Comparison of ENCODE assay signal across 1 cellular context in genomic region chr20:61671559-61671958, GRCh38.
TF ChIP-seq lines count a peak whose summit lies in the region.

No MANE protein-coding gene starts in this region.

TF ChIP-seq in HepG2, 621 proteins besides CTCF, POLR2A, EP300 and RAD21 (continued from another document):
- TF ChIP-seq ATF2 (CRISPR knock-in tag; IDR thresholded peaks at IDR 0.05) (no peak), KAT2B (IDR thresholded peaks at IDR 0.05; ENCODE audit: borderline replicate concordance, low read depth, low read length) (no peak), E2F5 (CRISPR knock-in tag; conservative IDR thresholded peaks at IDR 0.05) (no peak), U2AF2 (IDR thresholded peaks at IDR 0.05; ENCODE audit: low read depth, low read length) (no peak), POLR2AphosphoS5 (IDR thresholded peaks at IDR 0.05; ENCODE audit: low read depth, low read length) (no peak), ARNT2 (CRISPR knock-in tag; IDR thresholded peaks at IDR 0.05; ENCODE audit: low read depth) (no peak), TRIM22 (IDR thresholded peaks at IDR 0.05) (peak; percentile 41; the same call in 1 of the 2 replicates), ZNF790 (CRISPR knock-in tag; IDR thresholded peaks at IDR 0.05; ENCODE audit: borderline replicate concordance) (no peak), GRHL1 (CRISPR knock-in tag; conservative IDR thresholded peaks at IDR 0.05) (no peak), CSRNP2 (CRISPR knock-in tag; conservative IDR thresholded peaks at IDR 0.05; ENCODE audit: low read depth) (no peak), ZBTB25 (CRISPR knock-in tag; IDR thresholded peaks at IDR 0.05) (no peak), MTERF4 (CRISPR knock-in tag; IDR thresholded peaks at IDR 0.05) (no peak), MTA1 (CRISPR knock-in tag; IDR thresholded peaks at IDR 0.05; ENCODE audit: borderline replicate concordance) (no peak), ZBTB2 (CRISPR knock-in tag; IDR thresholded peaks at IDR 0.05; ENCODE audit: low read depth) (no peak), GLI4 (CRISPR knock-in tag; IDR thresholded peaks at IDR 0.05; ENCODE audit: borderline replicate concordance) (no peak), NFATC3 (CRISPR knock-in tag; IDR thresholded peaks at IDR 0.05) (no peak), ATM (IDR thresholded peaks at IDR 0.05; ENCODE audit: borderline replicate concordance) (peak; percentile 54; the same call in 1 of the 2 replicates), PHF20 (CRISPR knock-in tag; IDR thresholded peaks at IDR 0.05) (no peak), RFX5 (IDR thresholded peaks at IDR 0.05; ENCODE audit: low read depth, low read length) (no peak), ZNF572 (CRISPR knock-in tag; IDR thresholded peaks at IDR 0.05) (no peak), ZNF83 (CRISPR knock-in tag; IDR thresholded peaks at IDR 0.05; ENCODE audit: borderline replicate concordance) (no peak), FOXM1 (CRISPR knock-in tag; IDR thresholded peaks at IDR 0.05) (no peak), JUNB (CRISPR knock-in tag; IDR thresholded peaks at IDR 0.05; ENCODE audit: borderline replicate concordance) (0 out of 2 replicates have a peak, but pooled peaks have one; percentile 13), ZNF207 (IDR thresholded peaks at IDR 0.05; ENCODE audit: borderline replicate concordance) (peak; percentile 29; the same call in 1 of the 2 replicates), CCDC6 (CRISPR knock-in tag; IDR thresholded peaks at IDR 0.05) (no peak), GATA4 (IDR thresholded peaks at IDR 0.05; ENCODE audit: borderline replicate concordance, low read depth) (no peak), U2AF1 (optimal IDR thresholded peaks at IDR 0.05; ENCODE audit: low read depth, low read length) (no peak), RARG (CRISPR knock-in tag; IDR thresholded peaks at IDR 0.05; ENCODE audit: low read depth) (no peak)
